ENCODE assay signal across 7 cellular contexts in genomic region chr15:75443972-75444453, GRCh38. TPM values are rescaled to one million over a fixed set of nuclear protein-coding genes. Genes with fewer than 3 reads are reported as not detected.
DNase-seq lines count a peak whose midpoint lies in the region; ATAC-seq and TF ChIP-seq lines count a peak whose summit lies in the region.
"Not testable (repeated sequence)": the region's sequence is repeated elsewhere in the genome, so short reads cannot be mapped to it uniquely, and the experiment has no call there.

No MANE protein-coding gene starts in this region.

- H3K9me3 Mint-ChIP-seq in CD4-positive, alpha-beta memory T cell; activated naive CD4-positive, alpha-beta T cell treated with anti-CD3 and anti-CD28 coated beads for 36 hours: not testable (repeated sequence)

- not testable (repeated sequence) for BruUV-seq in mammary epithelial cell (replicated peaks; lab: Mats Ljungman, UMichigan)

- not testable (repeated sequence) for H4K20me1 ChIP-seq in mammary epithelial cell (ENCODE audit: insufficient read depth, low read length)

- peaks cover 63% of the 10 kb centered on the region for H3K4me1 ChIP-seq in CD4-positive, alpha-beta memory T cell (ENCODE audit: insufficient read depth, low read length)
- H3K4me1 ChIP-seq in mammary epithelial cell (ENCODE audit: insufficient read depth, low read length): peaks cover 13% of the 10 kb centered on the region

- H3K9ac ChIP-seq in mammary epithelial cell (ENCODE audit: insufficient read depth, low read length): not testable (repeated sequence)

- POLR2A ChIA-PET in CD4-positive, alpha-beta memory T cell (lab: Charles Lee; ENCODE audit: partially characterized antibody): interaction anchor here (1.3 to 3.0 kb wide), 2 partner anchors 8 to 11 kb away, joined by 5 to 10 read pairs; partner anchors contain the start of gene SIN3A

- ATAC-seq in SK-N-SH treated with all-trans-retinoic acid at 6 μM for 48 hours: peak; percentile 43; the same call in 2 of the 3 replicates

- H2AFZ ChIP-seq in mammary epithelial cell (ENCODE audit: low read depth, low read length): not testable (repeated sequence)

- CTCF ChIA-PET in CD4-positive, alpha-beta memory T cell (lab: Charles Lee; ENCODE audit: partially characterized antibody): interaction anchor here (0.6 kb wide), 1 partner anchor 10 kb away, joined by 3 read pairs; no protein-coding TSS in a partner anchor
- CTCF ChIA-PET in activated naive CD4-positive, alpha-beta T cell treated with anti-CD3 and anti-CD28 coated beads for 36 hours (lab: Charles Lee); mammary epithelial cell (lab: Charles Lee; ENCODE audit: low non-redundant PET): not testable (repeated sequence)

- H3K79me2 ChIP-seq in mammary epithelial cell (ENCODE audit: insufficient read depth, low read length): peaks cover 91% of the 10 kb centered on the region

- dilution Hi-C loops in mammary epithelial cell (cut with HindIII; ENCODE audit: low sequenced_read_pairs): not testable (repeated sequence)

- not testable (repeated sequence) for H3K27ac ChIP-seq in CD4-positive, alpha-beta memory T cell (ENCODE audit: low read depth, low read length)
- H3K27ac ChIP-seq in mammary epithelial cell (ENCODE audit: insufficient read depth, low read depth, low read length): peak overlapping the region; percentile 2

- H3K36me3 ChIP-seq in CD4-positive, alpha-beta memory T cell (ENCODE audit: insufficient read depth, low read length); mammary epithelial cell (ENCODE audit: insufficient read depth, low read length): not testable (repeated sequence)

- intact Hi-C loops in CD4-positive, alpha-beta memory T cell (cut with micrococcal nuclease); activated naive CD4-positive, alpha-beta T cell treated with anti-CD3 and anti-CD28 coated beads for 36 hours (cut with micrococcal nuclease); mammary epithelial cell (cut with micrococcal nuclease): not testable (repeated sequence)

- peaks cover 0 to 18% of the 10 kb centered on the region in 2 donors for H3K36me3 Mint-ChIP-seq in CD4-positive, alpha-beta memory T cell
- H3K36me3 Mint-ChIP-seq in activated naive CD4-positive, alpha-beta T cell treated with anti-CD3 and anti-CD28 coated beads for 36 hours (ENCODE audit: low read depth): peaks cover 14% of the 10 kb centered on the region

- H3K27me3 Mint-ChIP-seq in CD4-positive, alpha-beta memory T cell; activated naive CD4-positive, alpha-beta T cell treated with anti-CD3 and anti-CD28 coated beads for 36 hours (ENCODE audit: low read depth): not testable (repeated sequence)

- not testable (repeated sequence) for TF ChIP-seq CTCF in mammary epithelial cell (conservative IDR thresholded peaks at IDR 0.05 in 1 of 2, IDR thresholded peaks at IDR 0.05 in 1 of 2; ENCODE audit: extremely low read depth in 1 of 2, insufficient read depth in 1 of 2, low read depth in 1 of 2, low read length in 2 of 2)

- H3K4me2 ChIP-seq in mammary epithelial cell (ENCODE audit: insufficient read depth, low read depth, low read length): peak overlapping the region; percentile 21

- WGBS in mammary epithelial cell (ENCODE audit: low coverage, missing lambda C conversion rate): 92% methylated on average over 7 of the region's 8 CpGs

- H3K27me3 ChIP-seq in CD4-positive, alpha-beta memory T cell (ENCODE audit: insufficient read depth, low read length); mammary epithelial cell (ENCODE audit: insufficient read depth, low read length): not testable (repeated sequence)

- peak overlapping the region in 4 of 7 donors; percentile 24 to 78 (median 48) for H3K27ac Mint-ChIP-seq in CD4-positive, alpha-beta memory T cell
- H3K27ac Mint-ChIP-seq in activated naive CD4-positive, alpha-beta T cell treated with anti-CD3 and anti-CD28 coated beads for 36 hours: peak overlapping the region; percentile 83

- H3K4me3 Mint-ChIP-seq in CD4-positive, alpha-beta memory T cell: peak overlapping the region in 1 of 8 donors; percentile 26
- H3K4me3 Mint-ChIP-seq in activated naive CD4-positive, alpha-beta T cell treated with anti-CD3 and anti-CD28 coated beads for 36 hours: not testable (repeated sequence)

- H3K4me1 Mint-ChIP-seq in CD4-positive, alpha-beta memory T cell: peaks cover 29 to 62% (median 48%) of the 10 kb centered on the region in 4 donors
- peaks cover 60% of the 10 kb centered on the region for H3K4me1 Mint-ChIP-seq in activated naive CD4-positive, alpha-beta T cell treated with anti-CD3 and anti-CD28 coated beads for 36 hours (ENCODE audit: low read depth)

- not testable (repeated sequence) for H3K9me3 ChIP-seq in CD4-positive, alpha-beta memory T cell (ENCODE audit: control insufficient read depth in 1 of 2, low read length in 2 of 2); mammary epithelial cell (replicated peaks; ENCODE audit: insufficient read depth, low read length)

- not testable (repeated sequence) for DNase-seq in CD4-positive, alpha-beta memory T cell; activated naive CD4-positive, alpha-beta T cell treated with anti-CD3 and anti-CD28 coated beads for 36 hours; mammary epithelial cell
- DNase-seq in HT1080 (ENCODE audit: low read depth) (peak; percentile 3), fibroblast of gingiva (ENCODE audit: low read depth) (peak; percentile 50), lung microvascular endothelial cell (ENCODE audit: low read depth in 2 of 2) (peak; percentile 8 to 15)

- H3K4me3 ChIP-seq in CD4-positive, alpha-beta memory T cell (ENCODE audit: low read length in 2 of 2); mammary epithelial cell (replicated peaks in 1 of 3; ENCODE audit: insufficient read depth in 1 of 3, low read depth in 2 of 3, low read length in 3 of 3): not testable (repeated sequence)

- in situ Hi-C loops in mammary epithelial cell (cut with MboI; ENCODE audit: low sequenced_read_pairs in 2 of 2): not testable (repeated sequence)

RNA-seq across cellular contexts. Expression of gene SIN3A, which starts 7.5 kb away (rescaled TPM):
- 100 to 1,000 TPM; 128 to 134 TPM for total RNA-seq in CD4-positive, alpha-beta memory T cell
- 10 to 100 TPM in 1 of 2 donors, 1 to 10 TPM in 1; 7.0 to 25.9 TPM for polyA plus RNA-seq in CD4-positive, alpha-beta memory T cell
- 25.6 and 34.2 TPM in 2 replicates for total RNA-seq in HT1080 (2014; rRNA removed; shearing (Covaris generic))
- polyA plus RNA-seq in HT1080 (2015; cell fraction: cytosol; rRNA removed): 29.0 and 39.2 TPM in 2 replicates
- 63.3 and 64.3 TPM in 2 replicates for polyA plus RNA-seq in HT1080 (2015; cell fraction: nucleus; rRNA removed)
- 10 to 100 TPM; 83.6 to 84.7 TPM for total RNA-seq in activated naive CD4-positive, alpha-beta T cell treated with anti-CD3 and anti-CD28 coated beads for 36 hours
- total RNA-seq in mammary epithelial cell (10 to 100 TPM; 37.7 to 41.2 TPM), lung microvascular endothelial cell (18.3 and 22.0 TPM in 2 replicates)
- 33.0 TPM for polyA plus RNA-seq in mammary epithelial cell
- polyA minus RNA-seq in mammary epithelial cell: 46.2 TPM
